In genomic region chr7:93569189-93569588, GRCh38 we compare ENCODE assay signal across 23 cellular contexts. TPM values are rescaled to one million over a fixed set of nuclear protein-coding genes. Genes with fewer than 3 reads are reported as not detected.
"Had no signal": no experiment of that assay in that cellular context is flagged by ENCODE, and none has a peak within 500 bp of the region (broad histone marks: within the 10 kb centered on the region; RNA-seq: fewer than 3 reads in every experiment).

No MANE protein-coding gene starts in this region.

- H3K36me3 ChIP-seq: neutrophil, suprapubic skin, tibial artery, upper lobe of left lung, vagina had no signal

- H3K4me3 Mint-ChIP-seq: naive thymus-derived CD8-positive, alpha-beta T cell had no signal

- H3K27me3 ChIP-seq: vagina had no signal

- H3K79me2 ChIP-seq: hepatocyte had no signal

- DNase-seq: effector CD4-positive, alpha-beta T cell; foreskin melanocyte; head of caudate nucleus; mammary epithelial cell; mucosa of descending colon; naive thymus-derived CD8-positive, alpha-beta T cell; posterior cingulate gyrus; right cardiac atrium; stimulated activated CD4-positive, alpha-beta T cell treated with anti-CD3 and anti-CD28 coated beads, Interleukin-2, amount 100 ng/mL, for 48 hours; stimulated activated naive CD8-positive, alpha-beta T cell treated with anti-CD3 and anti-CD28 coated beads, Interleukin-15, Interleukin-2, amounts not matched to agents 100 U/mL and 50 U/mL, for 24 hours; tibial artery; upper lobe of left lung had no signal

- H3K27ac Mint-ChIP-seq: naive thymus-derived CD8-positive, alpha-beta T cell had no signal

- H3K27ac ChIP-seq: coronary artery, hepatocyte, neutrophil, suprapubic skin, tibial artery, upper lobe of left lung, vagina had no signal

- H3K4me1 Mint-ChIP-seq: naive thymus-derived CD8-positive, alpha-beta T cell had no signal

- H3K9me3 Mint-ChIP-seq: naive thymus-derived CD8-positive, alpha-beta T cell had no signal

- H2AFZ ChIP-seq: hepatocyte had no signal

- H3K4me2 ChIP-seq: hepatocyte, smooth muscle cell had no signal

- H3K36me3 Mint-ChIP-seq: naive thymus-derived CD8-positive, alpha-beta T cell had no signal

- H3K4me1 ChIP-seq: tibial artery, vagina had no signal

- H3K9me3 ChIP-seq: mucosa of descending colon, neutrophil, suprapubic skin, tibial artery, upper lobe of left lung, vagina had no signal

- ATAC-seq: mucosa of descending colon; naive thymus-derived CD8-positive, alpha-beta T cell; right cardiac atrium; stimulated activated naive CD8-positive, alpha-beta T cell treated with anti-CD3 and anti-CD28 coated beads, Interleukin-15, Interleukin-2, amounts not matched to agents 100 U/mL and 50 U/mL, for 24 hours had no signal

- H3K4me3 ChIP-seq: coronary artery, hepatocyte, mucosa of descending colon, smooth muscle cell, suprapubic skin, tibial artery, upper lobe of left lung, vagina had no signal

RNA-seq across cellular contexts. Expression of gene CALCR, which starts 5.3 kb away (rescaled TPM):
- total RNA-seq: dermis microvascular lymphatic vessel endothelial cell; kidney epithelial cell; mammary epithelial cell; mucosa of descending colon; naive thymus-derived CD8-positive, alpha-beta T cell; osteocyte; pulmonary artery endothelial cell; smooth muscle cell; suprapubic skin; vagina had no signal
- polyA plus RNA-seq: hepatocyte; liver; mammary epithelial cell; naive thymus-derived CD8-positive, alpha-beta T cell; smooth muscle cell had no signal
